ENCODE assay signal across 24 cellular contexts in genomic region chr11:73411031-73411430, GRCh38. TPM values are rescaled to one million over a fixed set of nuclear protein-coding genes. Genes with fewer than 3 reads are reported as not detected.
DNase-seq lines count a peak whose midpoint lies in the region; ATAC-seq and TF ChIP-seq lines count a peak whose summit lies in the region.
"Had no signal": no experiment of that assay in that cellular context is flagged by ENCODE, and none has a peak within 500 bp of the region (broad histone marks: within the 10 kb centered on the region; RNA-seq: fewer than 3 reads in every experiment).

No MANE protein-coding gene starts in this region.

- H2BK12ac ChIP-seq in mesenchymal stem cell (ENCODE audit: low read length in 2 of 2): no peak overlapping the region

- H3K27ac ChIP-seq in mesenchymal stem cell (ENCODE audit: low read length, poor library complexity, severe bottlenecking) (no peak overlapping the region), OCI-LY7 (ENCODE audit: low read depth, low read length, poor library complexity, severe bottlenecking) (no peak overlapping the region), ovary (no peak overlapping the region)
- H3K27ac ChIP-seq: 22Rv1 had no signal

- H2BK120ac ChIP-seq in mesenchymal stem cell (ENCODE audit: low read depth, low read length): no peak overlapping the region

- intact Hi-C loops in activated CD8-positive, alpha-beta T cell treated with anti-CD3 and anti-CD28 coated beads for 36 hours (cut with micrococcal nuclease): no loop called here
- intact Hi-C loops in OCI-LY7 (cut with micrococcal nuclease; ENCODE audit: unreplicated experiment) (no loop called here), ovary (cut with DNase I) (no loop called here)

- POLR2A ChIA-PET in activated CD8-positive, alpha-beta T cell treated with anti-CD3 and anti-CD28 coated beads, Interleukin-2, amount 10 ng/mL, durations not matched to agents 7 days and 5 days (lab: Charles Lee): interaction anchor here (0.7 to 1.2 kb wide), 2 partner anchors 10 to 72 kb away, joined by 5 read pairs; no protein-coding TSS in a partner anchor
- POLR2A ChIA-PET in activated CD8-positive, alpha-beta T cell treated with anti-CD3 and anti-CD28 coated beads for 36 hours (lab: Charles Lee): interaction anchor here (0.6 kb wide), 1 partner anchor 120 kb away, joined by 3 read pairs; no protein-coding TSS in a partner anchor
- POLR2A ChIA-PET in WTC11 (lab: Charles Lee) (no interaction called here), OCI-LY7 (lab: Charles Lee) (no interaction called here)

- H3K14ac ChIP-seq in mesenchymal stem cell (ENCODE audit: low read length in 2 of 2): no peak overlapping the region

- no peaks in the 10 kb centered on the region for H3K79me1 ChIP-seq in mesenchymal stem cell (replicated peaks; ENCODE audit: low read length, poor library complexity, severe bottlenecking)

- no peak overlapping the region for H3K4me3 Mint-ChIP-seq in activated CD8-positive, alpha-beta T cell treated with anti-CD3 and anti-CD28 coated beads, Interleukin-2, amount 10 ng/mL, durations not matched to agents 7 days and 5 days
- H3K4me3 Mint-ChIP-seq in activated CD8-positive, alpha-beta T cell treated with anti-CD3 and anti-CD28 coated beads for 36 hours: no peak overlapping the region
- H3K4me3 Mint-ChIP-seq in WTC11 (no peak overlapping the region), progenitor cell of endocrine pancreas (ENCODE audit: low read depth) (no peak overlapping the region)
- H3K4me3 Mint-ChIP-seq: CD8-positive, alpha-beta T cell had no signal

- H4K91ac ChIP-seq in mesenchymal stem cell (ENCODE audit: low read length): peak overlapping the region; percentile 54

- peaks cover 12% of the 10 kb centered on the region for H3K4me1 Mint-ChIP-seq in activated CD8-positive, alpha-beta T cell treated with anti-CD3 and anti-CD28 coated beads, Interleukin-2, amount 10 ng/mL, durations not matched to agents 7 days and 5 days (ENCODE audit: low read depth)
- peaks cover 3% of the 10 kb centered on the region for H3K4me1 Mint-ChIP-seq in activated CD8-positive, alpha-beta T cell treated with anti-CD3 and anti-CD28 coated beads for 36 hours (ENCODE audit: low read depth)
- H3K4me1 Mint-ChIP-seq in WTC11 (no peaks in the 10 kb centered on the region), progenitor cell of endocrine pancreas (ENCODE audit: low read depth) (peaks cover 5% of the 10 kb centered on the region)

- H3K79me2 ChIP-seq in OCI-LY7 (ENCODE audit: insufficient read depth, low read depth, low read length): no peaks in the 10 kb centered on the region

- H3K23ac ChIP-seq in mesenchymal stem cell (ENCODE audit: low read length in 2 of 2): no peak overlapping the region

- H3K27ac Mint-ChIP-seq in activated CD8-positive, alpha-beta T cell treated with anti-CD3 and anti-CD28 coated beads, Interleukin-2, amount 10 ng/mL, durations not matched to agents 7 days and 5 days: peak overlapping the region; percentile 10
- H3K27ac Mint-ChIP-seq in activated CD8-positive, alpha-beta T cell treated with anti-CD3 and anti-CD28 coated beads for 36 hours: no peak overlapping the region
- H3K27ac Mint-ChIP-seq in WTC11 (no peak overlapping the region), progenitor cell of endocrine pancreas (no peak overlapping the region)
- H3K27ac Mint-ChIP-seq: CD8-positive, alpha-beta T cell had no signal

- CTCF ChIA-PET in activated CD8-positive, alpha-beta T cell treated with anti-CD3 and anti-CD28 coated beads, Interleukin-2, amount 10 ng/mL, durations not matched to agents 7 days and 5 days (lab: Charles Lee): interaction anchor here (1.4 to 2.3 kb wide), 3 partner anchors 18 to 215 kb away, joined by 4 to 6 read pairs (median 6); no protein-coding TSS in a partner anchor
- CTCF ChIA-PET in activated CD8-positive, alpha-beta T cell treated with anti-CD3 and anti-CD28 coated beads for 36 hours (lab: Charles Lee): interaction anchor here (1.0 to 2.8 kb wide), 5 partner anchors 15 to 251 kb away, joined by 3 to 8 read pairs (median 6); no protein-coding TSS in a partner anchor
- CTCF ChIA-PET in WTC11 (lab: Charles Lee): interaction anchor here (1.0 to 1.4 kb wide), 5 partner anchors 15 to 250 kb away, joined by 3 to 8 read pairs (median 4); no protein-coding TSS in a partner anchor
- CTCF ChIA-PET in OCI-LY7 (lab: Charles Lee; ENCODE audit: unreplicated experiment): no interaction called here

- no TSS peak for BruUV-seq in OCI-LY7 (replicated peaks; lab: Mats Ljungman, UMichigan)

- no peak for TF ChIP-seq POLR2A in ovary (IDR thresholded peaks at IDR 0.05)

- no peak for TF ChIP-seq CTCF in activated CD8-positive, alpha-beta T cell treated with anti-CD3 and anti-CD28 coated beads for 36 hours (IDR thresholded peaks at IDR 0.05)
- TF ChIP-seq CTCF in WTC11 (IDR thresholded peaks at IDR 0.05) (no peak), progenitor cell of endocrine pancreas (IDR thresholded peaks at IDR 0.05; ENCODE audit: unreplicated experiment) (no peak), OCI-LY7 (conservative IDR thresholded peaks at IDR 0.05; ENCODE audit: low read length) (no peak), ovary (IDR thresholded peaks at IDR 0.05) (no peak)

- H3K4ac ChIP-seq in mesenchymal stem cell (ENCODE audit: low read depth in 1 of 2, low read length in 2 of 2): no peak overlapping the region

- H3K4me1 ChIP-seq in mesenchymal stem cell (ENCODE audit: control insufficient read depth, insufficient read depth, low read depth, low read length) (peaks cover 2% of the 10 kb centered on the region), OCI-LY7 (ENCODE audit: insufficient read depth, low read length, poor library complexity, severe bottlenecking) (no peaks in the 10 kb centered on the region), ovary (ENCODE audit: insufficient read depth) (peaks cover 8% of the 10 kb centered on the region)

- no peak overlapping the region for H2AK5ac ChIP-seq in mesenchymal stem cell (ENCODE audit: low read length, severe bottlenecking)

- H3K9ac ChIP-seq in mesenchymal stem cell (ENCODE audit: low read length): no peak overlapping the region
- H3K9ac ChIP-seq: SK-N-SH had no signal

- no peak for DNase-seq in activated CD8-positive, alpha-beta T cell treated with anti-CD3 and anti-CD28 coated beads, Interleukin-2, amount 10 ng/mL, durations not matched to agents 7 days and 5 days
- DNase-seq in activated CD8-positive, alpha-beta T cell treated with anti-CD3 and anti-CD28 coated beads for 36 hours: no peak
- no peak for DNase-seq in WTC11 (ENCODE audit: low spot score)
- no peak for DNase-seq in mesenchymal stem cell
- DNase-seq in progenitor cell of endocrine pancreas (ENCODE audit: low spot score, unreplicated experiment): no peak
- no peak for DNase-seq in OCI-LY7 (ENCODE audit: low spot score)
- no peak for DNase-seq in DMS53 treated with DMSO at 0.1 percent for 48 hours (lab: John Stamatoyannopoulos, UW; ENCODE audit: unreplicated experiment)
- no peak for DNase-seq in ovary
- DNase-seq: ACHN; C1 segment of cervical spinal cord; CD8-positive, alpha-beta T cell; GDM1; H7; HFFc6; KG1; NCI-H1105; NCI-H146; NCI-H2029; NCI-H2227 treated with DMSO at 0.1 percent for 48 hours; NCI-H510A treated with DMSO at 0.1 percent for 48 hours; NCI-H748 treated with DMSO at 0.1 percent for 48 hours; SIG-M5; SK-N-SH had no signal

- H4K8ac ChIP-seq in mesenchymal stem cell (ENCODE audit: low read length): no peak overlapping the region

- H3K4me3 ChIP-seq in mesenchymal stem cell (ENCODE audit: insufficient read depth in 1 of 2, low read depth in 1 of 2, low read length in 2 of 2): no peak overlapping the region
- H3K4me3 ChIP-seq in OCI-LY7 (ENCODE audit: low read depth, low read length, poor library complexity, severe bottlenecking): no peak overlapping the region
- no peak overlapping the region for H3K4me3 ChIP-seq in ovary

- H3K36me3 Mint-ChIP-seq in activated CD8-positive, alpha-beta T cell treated with anti-CD3 and anti-CD28 coated beads, Interleukin-2, amount 10 ng/mL, durations not matched to agents 7 days and 5 days (ENCODE audit: low read depth): peaks cover 30% of the 10 kb centered on the region
- H3K36me3 Mint-ChIP-seq in activated CD8-positive, alpha-beta T cell treated with anti-CD3 and anti-CD28 coated beads for 36 hours (ENCODE audit: low read depth): peaks cover 4% of the 10 kb centered on the region
- H3K36me3 Mint-ChIP-seq in WTC11 (peaks cover 15% of the 10 kb centered on the region), progenitor cell of endocrine pancreas (ENCODE audit: insufficient read depth) (peaks cover 7% of the 10 kb centered on the region)

- H2AFZ ChIP-seq in mesenchymal stem cell (ENCODE audit: low read depth, low read length): no peak overlapping the region
- no peak overlapping the region for H2AFZ ChIP-seq in OCI-LY7 (ENCODE audit: low read length)

- H3K4me2 ChIP-seq in mesenchymal stem cell (ENCODE audit: low read length, poor library complexity, severe bottlenecking): no peak overlapping the region
- H3K4me2 ChIP-seq in OCI-LY7 (ENCODE audit: low read length): no peak overlapping the region
- H3K4me2 ChIP-seq: SK-N-SH had no signal

- no peaks in the 10 kb centered on the region for H3K27me3 ChIP-seq in mesenchymal stem cell (ENCODE audit: control insufficient read depth in 1 of 2, insufficient read depth in 1 of 2, low read length in 2 of 2)
- H3K27me3 ChIP-seq in ovary: no peaks in the 10 kb centered on the region

- WGBS in mesenchymal stem cell: 100% methylated on average over 2 of the region's 2 CpGs
- WGBS in ovary, 3 donors: 95% methylated on average over 2 of the region's 2 CpGs

- no peak for TF ChIP-seq EP300 in ovary (IDR thresholded peaks at IDR 0.05)

- H3K9me3 Mint-ChIP-seq in activated CD8-positive, alpha-beta T cell treated with anti-CD3 and anti-CD28 coated beads, Interleukin-2, amount 10 ng/mL, durations not matched to agents 7 days and 5 days (ENCODE audit: insufficient read depth): no peaks in the 10 kb centered on the region
- no peaks in the 10 kb centered on the region for H3K9me3 Mint-ChIP-seq in activated CD8-positive, alpha-beta T cell treated with anti-CD3 and anti-CD28 coated beads for 36 hours
- H3K9me3 Mint-ChIP-seq in WTC11: no peaks in the 10 kb centered on the region
- H3K9me3 Mint-ChIP-seq in progenitor cell of endocrine pancreas (ENCODE audit: low read depth): no peaks in the 10 kb centered on the region
- H3K9me3 Mint-ChIP-seq: CD8-positive, alpha-beta T cell; HFFc6 had no signal

- H3K36me3 ChIP-seq in mesenchymal stem cell (ENCODE audit: control insufficient read depth in 1 of 2, insufficient read depth in 2 of 2, low read depth in 1 of 2, low read length in 2 of 2) (peaks cover 29 to 41% of the 10 kb centered on the region in 2 experiments), OCI-LY7 (ENCODE audit: insufficient read depth, low read length) (peaks cover 19% of the 10 kb centered on the region), ovary (no peaks in the 10 kb centered on the region)

- no peak overlapping the region for H3K18ac ChIP-seq in mesenchymal stem cell (ENCODE audit: low read depth in 1 of 2, low read length in 2 of 2)

- H3K9me3 ChIP-seq in mesenchymal stem cell (ENCODE audit: control insufficient read depth, low read length) (no peaks in the 10 kb centered on the region), OCI-LY7 (ENCODE audit: low read length) (no peaks in the 10 kb centered on the region), ovary (no peaks in the 10 kb centered on the region)
- H3K9me3 ChIP-seq: SK-N-SH had no signal

- no peaks in the 10 kb centered on the region for H4K20me1 ChIP-seq in OCI-LY7 (ENCODE audit: insufficient read depth, low read length)

- no peak overlapping the region for H2BK5ac ChIP-seq in mesenchymal stem cell (ENCODE audit: low read depth, low read length, poor library complexity, severe bottlenecking)

- no peak for ATAC-seq in activated CD8-positive, alpha-beta T cell treated with anti-CD3 and anti-CD28 coated beads, Interleukin-2, amount 10 ng/mL, durations not matched to agents 7 days and 5 days
- no peak for ATAC-seq in activated CD8-positive, alpha-beta T cell treated with anti-CD3 and anti-CD28 coated beads for 36 hours
- peak; percentile 59; the same call in 1 of the 2 replicates for ATAC-seq in WTC11
- ATAC-seq: CD8-positive, alpha-beta T cell had no signal

- H2BK15ac ChIP-seq in mesenchymal stem cell (ENCODE audit: low read depth, poor library complexity, severe bottlenecking): no peak overlapping the region

- no peaks in the 10 kb centered on the region for H3K27me3 Mint-ChIP-seq in activated CD8-positive, alpha-beta T cell treated with anti-CD3 and anti-CD28 coated beads, Interleukin-2, amount 10 ng/mL, durations not matched to agents 7 days and 5 days (ENCODE audit: low read depth)
- no peaks in the 10 kb centered on the region for H3K27me3 Mint-ChIP-seq in activated CD8-positive, alpha-beta T cell treated with anti-CD3 and anti-CD28 coated beads for 36 hours
- H3K27me3 Mint-ChIP-seq in WTC11 (ENCODE audit: low read depth) (no peaks in the 10 kb centered on the region), progenitor cell of endocrine pancreas (no peaks in the 10 kb centered on the region)

- no peaks in the 10 kb centered on the region for H3K9me2 ChIP-seq in OCI-LY7 (ENCODE audit: insufficient read depth, low read length)
- H3K9me2 ChIP-seq: SK-N-SH had no signal

RNA-seq across cellular contexts. Expression of gene RELT, which starts 34.8 kb away (rescaled TPM):
- 10 to 100 TPM; 28.6 to 33.2 TPM for total RNA-seq in activated CD8-positive, alpha-beta T cell treated with anti-CD3 and anti-CD28 coated beads, Interleukin-2, amount 10 ng/mL, durations not matched to agents 7 days and 5 days
- total RNA-seq in activated CD8-positive, alpha-beta T cell treated with anti-CD3 and anti-CD28 coated beads for 36 hours: 10 to 100 TPM; 26.6 to 29.6 TPM
- total RNA-seq in WTC11 (2021) (5.7 to 6.7 TPM (median 5.9 TPM) in 3 replicates), progenitor cell of endocrine pancreas (5.3 and 5.7 TPM in 2 replicates), OCI-LY7 (2022) (24.7 and 30.8 TPM in 2 replicates), ovary (1 to 10 TPM in 6 of 7 donors, under 1 TPM in 1; 0.95 to 4.7 (median 2.3) TPM)
- polyA plus RNA-seq in mesenchymal stem cell (2013, experiment 1 of 2): 2.6 TPM
- 3.0 TPM for polyA plus RNA-seq in mesenchymal stem cell (2013, experiment 2 of 2)
- 16.6 and 21.5 TPM in 2 replicates for total RNA-seq in OCI-LY7 (2014; rRNA removed; shearing (Covaris generic))
- 1 to 10 TPM in 1 of 2 donors, under 1 TPM in 1; 0.38 to 1.1 TPM for polyA plus RNA-seq in ovary

Comparison
In these comparisons a context has a peak if more than half of its experiments do, and no peak if none do; other contexts are left out.
1. POLR2A ChIA-PET loops: an anchor here in activated CD8-positive, alpha-beta T cell treated with anti-CD3 and anti-CD28 coated beads, Interleukin-2, amount 10 ng/mL, durations not matched to agents 7 days and 5 days (0.7 to 1.2 kb wide) and activated CD8-positive, alpha-beta T cell treated with anti-CD3 and anti-CD28 coated beads for 36 hours (0.6 kb wide); none called in WTC11 and OCI-LY7.